ENCODE assay signal across 17 cellular contexts in the genomic region with DNA sequence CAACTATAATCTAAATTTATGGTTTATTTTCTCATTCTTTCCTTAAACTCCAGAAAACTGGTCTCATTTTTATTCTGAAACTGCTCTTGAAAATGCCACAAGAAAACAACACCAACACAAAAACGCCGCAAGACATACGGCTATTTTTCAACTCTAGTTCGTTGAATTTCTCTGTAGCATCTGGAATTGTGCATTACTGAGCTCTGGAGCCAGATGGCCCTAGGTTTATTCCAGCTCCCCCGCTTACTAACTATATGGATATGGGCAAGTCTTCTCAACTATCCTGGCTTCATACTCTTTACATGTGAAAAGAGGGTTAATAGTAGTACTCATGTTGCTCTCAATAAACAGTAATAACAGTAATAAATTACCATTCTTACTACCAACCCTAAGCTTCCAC. TPM values are rescaled to one million over a fixed set of nuclear protein-coding genes. Genes with fewer than 3 reads are reported as not detected.
A peak's percentile ranks its signal among the peaks of the same experiment; 100 is the strongest.
DNase-seq lines count a peak whose midpoint lies in the region; ATAC-seq, FAIRE-seq and TF ChIP-seq lines count a peak whose summit lies in the region.
"Had no signal": no experiment of that assay in that cellular context is flagged by ENCODE, and none has a peak within 500 bp of the region (broad histone marks: within the 10 kb centered on the region; RNA-seq: fewer than 3 reads in every experiment).

No MANE protein-coding gene starts in this region.

- no peak overlapping the region for H3K4me2 ChIP-seq in trophoblast cell (ENCODE audit: low read length)
- H3K4me2 ChIP-seq: BLaER1 treated with 17β-estradiol and CSF1 and Interleukin-3, amounts not matched to agents 10 nM and 100 nM had no signal

- no peak overlapping the region for H2BK12ac ChIP-seq in trophoblast cell (ENCODE audit: low read length)

- no peak overlapping the region for H2AK5ac ChIP-seq in trophoblast cell (ENCODE audit: low read length)

- peak overlapping the region; percentile 2 for H3K27ac Mint-ChIP-seq in activated naive CD8-positive, alpha-beta T cell treated with anti-CD3 and anti-CD28 coated beads for 36 hours
- no peak overlapping the region for H3K27ac Mint-ChIP-seq in activated naive CD8-positive, alpha-beta T cell treated with anti-CD3 and anti-CD28 coated beads, Interleukin-2, amount 50 U/mL, for 24 hours
- no peak overlapping the region for H3K27ac Mint-ChIP-seq in endodermal cell

- no peaks in the 10 kb centered on the region for H3K27me3 Mint-ChIP-seq in activated naive CD8-positive, alpha-beta T cell treated with anti-CD3 and anti-CD28 coated beads for 36 hours
- H3K27me3 Mint-ChIP-seq in activated naive CD8-positive, alpha-beta T cell treated with anti-CD3 and anti-CD28 coated beads, Interleukin-2, amount 50 U/mL, for 24 hours, result no peaks in the 10 kb centered on the region
- H3K27me3 Mint-ChIP-seq in endodermal cell (ENCODE audit: insufficient read depth), result no peaks in the 10 kb centered on the region
- H3K27me3 Mint-ChIP-seq: CD4-positive, alpha-beta memory T cell had no signal

- TF ChIP-seq CTCF in dorsolateral prefrontal cortex (IDR thresholded peaks at IDR 0.05 in 54 of 56, conservative IDR thresholded peaks at IDR 0.05 in 2 of 56; ENCODE audit: low read depth in 1 of 56, partially characterized antibody in 56 of 56), result peak in 2 of 56 donors; percentile 8 to 10
- no peak for TF ChIP-seq CTCF in endodermal cell (conservative IDR thresholded peaks at IDR 0.05)

- H3K79me2 ChIP-seq in trophoblast cell (ENCODE audit: control insufficient read depth, insufficient read depth, low read length, poor library complexity), result no peaks in the 10 kb centered on the region

- H3K4ac ChIP-seq in trophoblast cell (ENCODE audit: low read depth, low read length), result no peak overlapping the region

- H3K9ac ChIP-seq in endodermal cell (ENCODE audit: extremely low read depth, low read length, poor library complexity, severe bottlenecking) (no peak overlapping the region), trophoblast cell (ENCODE audit: low read length) (no peak overlapping the region)
- H3K9ac ChIP-seq: BLaER1 treated with 17β-estradiol and CSF1 and Interleukin-3, amounts not matched to agents 10 nM and 100 nM; GM23248 had no signal

- no peak overlapping the region for H4K91ac ChIP-seq in trophoblast cell (ENCODE audit: low read depth, low read length)

- H3K4me3 Mint-ChIP-seq in activated naive CD8-positive, alpha-beta T cell treated with anti-CD3 and anti-CD28 coated beads for 36 hours, result no peak overlapping the region
- H3K4me3 Mint-ChIP-seq in activated naive CD8-positive, alpha-beta T cell treated with anti-CD3 and anti-CD28 coated beads, Interleukin-2, amount 50 U/mL, for 24 hours, result no peak overlapping the region
- no peak overlapping the region for H3K4me3 Mint-ChIP-seq in endodermal cell

- H3K18ac ChIP-seq in trophoblast cell (ENCODE audit: low read length), result no peak overlapping the region

- no peak overlapping the region for H3K23ac ChIP-seq in trophoblast cell (ENCODE audit: low read length)

- H4K8ac ChIP-seq in trophoblast cell (ENCODE audit: low read depth, low read length), result no peak overlapping the region

- no peaks in the 10 kb centered on the region for H3K9me3 Mint-ChIP-seq in activated naive CD8-positive, alpha-beta T cell treated with anti-CD3 and anti-CD28 coated beads for 36 hours
- H3K9me3 Mint-ChIP-seq in activated naive CD8-positive, alpha-beta T cell treated with anti-CD3 and anti-CD28 coated beads, Interleukin-2, amount 50 U/mL, for 24 hours, result no peaks in the 10 kb centered on the region
- H3K9me3 Mint-ChIP-seq in endodermal cell, result no peaks in the 10 kb centered on the region
- H3K9me3 Mint-ChIP-seq: CD4-positive, alpha-beta memory T cell had no signal

- FAIRE-seq in HTR-8/SVneo (lab: Jason Lieb, UNC), result no peak
- FAIRE-seq: D721Med had no signal

- intact Hi-C loops in dorsolateral prefrontal cortex (cut with DNase I), result no loop called here

- H3K14ac ChIP-seq in trophoblast cell (ENCODE audit: low read length), result no peak overlapping the region

- no peak overlapping the region for H2AFZ ChIP-seq in trophoblast cell (ENCODE audit: insufficient read depth, low read length, poor library complexity)
- H2AFZ ChIP-seq: GM23248 had no signal

- H3K79me1 ChIP-seq in trophoblast cell (ENCODE audit: low read length), result no peaks in the 10 kb centered on the region

- peaks cover 2% of the 10 kb centered on the region for H3K4me1 ChIP-seq in endodermal cell (ENCODE audit: control insufficient read depth, insufficient read depth, low read length)
- H3K4me1 ChIP-seq in trophoblast cell (ENCODE audit: control insufficient read depth in 1 of 2, insufficient read depth in 2 of 2, low read length in 2 of 2), result no peaks in the 10 kb centered on the region

- H3K27me3 ChIP-seq in dorsolateral prefrontal cortex, result no peaks in the 10 kb centered on the region
- no peaks in the 10 kb centered on the region for H3K27me3 ChIP-seq in endodermal cell (ENCODE audit: control insufficient read depth, insufficient read depth, low read length, poor library complexity, severe bottlenecking)
- H3K27me3 ChIP-seq in trophoblast cell (ENCODE audit: insufficient read depth, low read length), result no peaks in the 10 kb centered on the region
- H3K27me3 ChIP-seq: BLaER1 treated with 17β-estradiol and CSF1 and Interleukin-3, amounts not matched to agents 10 nM and 100 nM had no signal

- no peak overlapping the region for H4K12ac ChIP-seq in trophoblast cell (ENCODE audit: low read depth, low read length)

- no peak for ATAC-seq in activated naive CD8-positive, alpha-beta T cell treated with anti-CD3 and anti-CD28 coated beads, Interleukin-2, amount 50 U/mL, for 24 hours
- ATAC-seq in GM21526 (IDR thresholded peaks at IDR 0.05; ENCODE audit: low FRiP score, unreplicated experiment), result no peak

- peaks cover 7% of the 10 kb centered on the region for H3K36me3 Mint-ChIP-seq in activated naive CD8-positive, alpha-beta T cell treated with anti-CD3 and anti-CD28 coated beads for 36 hours
- H3K36me3 Mint-ChIP-seq in activated naive CD8-positive, alpha-beta T cell treated with anti-CD3 and anti-CD28 coated beads, Interleukin-2, amount 50 U/mL, for 24 hours (ENCODE audit: low read depth), result peaks cover 6% of the 10 kb centered on the region
- H3K36me3 Mint-ChIP-seq in endodermal cell (ENCODE audit: low read depth), result no peaks in the 10 kb centered on the region

- H3K4me3 ChIP-seq in dorsolateral prefrontal cortex (no peak overlapping the region), endodermal cell (ENCODE audit: low read length) (no peak overlapping the region), trophoblast cell (ENCODE audit: low read depth, low read length) (no peak overlapping the region)
- H3K4me3 ChIP-seq: BLaER1 treated with 17β-estradiol and CSF1 and Interleukin-3, amounts not matched to agents 10 nM and 100 nM; GM23248 had no signal

- H3K27ac ChIP-seq in dorsolateral prefrontal cortex (peak overlapping the region in 53 of 59 donors; percentile 2 to 98 (median 89)), endodermal cell (ENCODE audit: low read depth, low read length) (no peak overlapping the region), trophoblast cell (ENCODE audit: low read depth, low read length) (no peak overlapping the region)
- H3K27ac ChIP-seq: BLaER1 treated with 17β-estradiol and CSF1 and Interleukin-3, amounts not matched to agents 10 nM and 100 nM; GM23248 had no signal

- H3K4me1 Mint-ChIP-seq in activated naive CD8-positive, alpha-beta T cell treated with anti-CD3 and anti-CD28 coated beads for 36 hours, result peaks cover 12% of the 10 kb centered on the region
- peaks cover 14% of the 10 kb centered on the region for H3K4me1 Mint-ChIP-seq in activated naive CD8-positive, alpha-beta T cell treated with anti-CD3 and anti-CD28 coated beads, Interleukin-2, amount 50 U/mL, for 24 hours
- peaks cover 11% of the 10 kb centered on the region for H3K4me1 Mint-ChIP-seq in endodermal cell

- H3K36me3 ChIP-seq in endodermal cell (ENCODE audit: control insufficient read depth, insufficient read depth, low read length) (peaks cover 8% of the 10 kb centered on the region), trophoblast cell (ENCODE audit: control insufficient read depth in 1 of 2, insufficient read depth in 2 of 2, low read length in 2 of 2) (peaks cover 0 to 2% of the 10 kb centered on the region in 2 experiments)

- DNase-seq in activated naive CD8-positive, alpha-beta T cell treated with anti-CD3 and anti-CD28 coated beads for 36 hours, result no peak
- no peak for DNase-seq in activated naive CD8-positive, alpha-beta T cell treated with anti-CD3 and anti-CD28 coated beads, Interleukin-2, amount 50 U/mL, for 24 hours
- DNase-seq in NCI-H1694 treated with DMSO at 0.1 percent for 48 hours (lab: John Stamatoyannopoulos, UW) (peak; percentile 64), dorsolateral prefrontal cortex (peak in 1 of 10 donors; percentile 31), endodermal cell (no peak), trophoblast cell (no peak), HTR-8/SVneo (ENCODE audit: insufficient read length, low spot score) (no peak)
- DNase-seq: 8988T; CD4-positive, alpha-beta memory T cell; DMS53; GF-D8; GM23248; H7; IMR-90 had no signal

- no peak overlapping the region for H2BK120ac ChIP-seq in trophoblast cell (ENCODE audit: insufficient read depth, low read length, poor library complexity)

- H2BK5ac ChIP-seq in trophoblast cell (ENCODE audit: low read depth, low read length, poor library complexity), result no peak overlapping the region

- H3K9me3 ChIP-seq in endodermal cell (ENCODE audit: control insufficient read depth, low read length) (no peaks in the 10 kb centered on the region), trophoblast cell (ENCODE audit: insufficient read depth, low read depth, low read length) (no peaks in the 10 kb centered on the region)
- H3K9me3 ChIP-seq: BLaER1 treated with 17β-estradiol and CSF1 and Interleukin-3, amounts not matched to agents 10 nM and 100 nM had no signal

- 95 to 98% methylated on average over 4 to 5 of the region's 5 CpGs for WGBS in endodermal cell (ENCODE audit: insufficient coverage in 1 of 2, insufficient read length in 1 of 2), 2 experiments
- WGBS in trophoblast cell (ENCODE audit: extremely low coverage, insufficient coverage, insufficient read length), result no CpG with 5 or more reads among the region's 5 CpGs

RNA-seq across cellular contexts. Expression of gene FAM98A, which starts 19.9 kb away (rescaled TPM):
- total RNA-seq in activated naive CD8-positive, alpha-beta T cell treated with anti-CD3 and anti-CD28 coated beads for 36 hours, result 10 to 100 TPM; 74.3 to 77.3 TPM
- total RNA-seq in dorsolateral prefrontal cortex (100 to 1,000 TPM in 3 of 120 experiments, 10 to 100 TPM in 117; 32.7 to 127 (median 73.1) TPM), endodermal cell (10 to 100 TPM; 38.8 to 46.7 TPM)
- 33.4 TPM for polyA plus RNA-seq in endodermal cell (2013, experiment 1 of 2)
- polyA plus RNA-seq in endodermal cell (2013, experiment 2 of 2), result 23.2 TPM
- polyA plus RNA-seq in trophoblast cell (2013), result 62.9 and 63.2 TPM in 2 replicates

Comparison
In these comparisons a context has a peak if more than half of its experiments do, and no peak if none do; other contexts are left out.
1. H3K27ac ChIP-seq: peak in dorsolateral prefrontal cortex (53 of 59); none in endodermal cell (single experiment) and trophoblast cell (single experiment).